In genomic region chr9:127723450-127723849, GRCh38 we compare ENCODE assay signal across 13 cellular contexts. TPM values are rescaled to one million over a fixed set of nuclear protein-coding genes. Genes with fewer than 3 reads are reported as not detected.
DNase-seq lines count a peak whose midpoint lies in the region; ATAC-seq and TF ChIP-seq lines count a peak whose summit lies in the region.
"Had no signal": no experiment of that assay in that cellular context is flagged by ENCODE, and none has a peak within 500 bp of the region (broad histone marks: within the 10 kb centered on the region; RNA-seq: fewer than 3 reads in every experiment).

No MANE protein-coding gene starts in this region.

- H3K27me3 ChIP-seq in thyroid gland (no peaks in the 10 kb centered on the region), endodermal cell (ENCODE audit: control insufficient read depth, insufficient read depth, low read length, poor library complexity, severe bottlenecking) (no peaks in the 10 kb centered on the region)
- H3K27me3 ChIP-seq: vagina had no signal

- TF ChIP-seq CTCF in thyroid gland (IDR thresholded peaks at IDR 0.05) = no peak
- TF ChIP-seq CTCF in endodermal cell (conservative IDR thresholded peaks at IDR 0.05) = no peak

- no peak overlapping the region for H3K27ac Mint-ChIP-seq in endodermal cell
- H3K27ac Mint-ChIP-seq: activated naive CD8-positive, alpha-beta T cell treated with anti-CD3 and anti-CD28 coated beads for 36 hours had no signal

- H3K9me3 Mint-ChIP-seq in endodermal cell = no peaks in the 10 kb centered on the region
- H3K9me3 Mint-ChIP-seq: activated naive CD8-positive, alpha-beta T cell treated with anti-CD3 and anti-CD28 coated beads for 36 hours had no signal

- H3K36me3 Mint-ChIP-seq in endodermal cell (ENCODE audit: low read depth) = no peaks in the 10 kb centered on the region
- H3K36me3 Mint-ChIP-seq: activated naive CD8-positive, alpha-beta T cell treated with anti-CD3 and anti-CD28 coated beads for 36 hours had no signal

- H3K4me1 Mint-ChIP-seq in endodermal cell = no peaks in the 10 kb centered on the region

- H3K9ac ChIP-seq in endodermal cell (ENCODE audit: extremely low read depth, low read length, poor library complexity, severe bottlenecking) = no peak overlapping the region

- H3K9me3 ChIP-seq in thyroid gland (no peaks in the 10 kb centered on the region), endodermal cell (ENCODE audit: control insufficient read depth, low read length) (no peaks in the 10 kb centered on the region)
- H3K9me3 ChIP-seq: sigmoid colon, vagina had no signal

- peaks cover 15 to 19% of the 10 kb centered on the region in 2 donors for H3K4me1 ChIP-seq in thyroid gland
- H3K4me1 ChIP-seq in endodermal cell (ENCODE audit: control insufficient read depth, insufficient read depth, low read length) = no peaks in the 10 kb centered on the region

- H3K4me3 ChIP-seq in thyroid gland (replicated peaks in 1 of 3) (no peak overlapping the region), endodermal cell (ENCODE audit: low read length) (no peak overlapping the region)
- H3K4me3 ChIP-seq: sigmoid colon, vagina had no signal

- WGBS in thyroid gland, 2 donors = 71% methylated on average over 4 to 5 of the region's 5 CpGs
- 91 to 93% methylated on average over 4 to 5 of the region's 5 CpGs for WGBS in endodermal cell (ENCODE audit: insufficient coverage in 1 of 2, insufficient read length in 1 of 2), 2 experiments

- H3K36me3 ChIP-seq in thyroid gland (no peaks in the 10 kb centered on the region), endodermal cell (ENCODE audit: control insufficient read depth, insufficient read depth, low read length) (no peaks in the 10 kb centered on the region)
- H3K36me3 ChIP-seq: sigmoid colon, vagina had no signal

- ATAC-seq in esophagus mucosa = peak; percentile 15
- no peak for ATAC-seq in HG02973 (IDR thresholded peaks at IDR 0.05; ENCODE audit: unreplicated experiment)

- TF ChIP-seq POLR2A in thyroid gland (IDR thresholded peaks at IDR 0.05) = no peak

- no peaks in the 10 kb centered on the region for H3K27me3 Mint-ChIP-seq in endodermal cell (ENCODE audit: insufficient read depth)
- H3K27me3 Mint-ChIP-seq: activated naive CD8-positive, alpha-beta T cell treated with anti-CD3 and anti-CD28 coated beads for 36 hours had no signal

- peak overlapping the region in 2 of 3 donors; percentile 59 to 65 for H3K27ac ChIP-seq in thyroid gland
- H3K27ac ChIP-seq in endodermal cell (ENCODE audit: low read depth, low read length) = no peak overlapping the region
- H3K27ac ChIP-seq: sigmoid colon had no signal

- intact Hi-C loops in thyroid gland (cut with DNase I) = no loop called here

- no peak overlapping the region for H3K4me3 Mint-ChIP-seq in endodermal cell
- H3K4me3 Mint-ChIP-seq: activated naive CD8-positive, alpha-beta T cell treated with anti-CD3 and anti-CD28 coated beads for 36 hours had no signal

- DNase-seq in GM04504 (ENCODE audit: low read depth) (peak; percentile 73), NCI-H774 (lab: John Stamatoyannopoulos, UW) (peak; percentile 46), thyroid gland (peak; percentile 70 to 72), endodermal cell (no peak)
- DNase-seq in activated CD4-positive, alpha-beta T cell treated with anti-CD3 and anti-CD28 coated beads, Interleukin-2, amount 50 U/mL, for 48 hours = no peak
- DNase-seq: activated naive CD8-positive, alpha-beta T cell treated with anti-CD3 and anti-CD28 coated beads for 36 hours; effector CD8-positive, alpha-beta T cell; NCI-H748 treated with DMSO at 0.1 percent for 48 hours; sigmoid colon had no signal

RNA-seq across cellular contexts. Expression of gene TTC16, which starts 7.6 kb away (rescaled TPM):
- not detected for total RNA-seq in esophagus mucosa
- total RNA-seq in thyroid gland = under 1 TPM in 3 of 4 donors, not detected in 1; 0.40 to 0.45 (median 0.44) TPM
- total RNA-seq in endodermal cell = not detected
- not detected for polyA plus RNA-seq in endodermal cell (2013, experiment 1 of 2)
- not detected for polyA plus RNA-seq in endodermal cell (2013, experiment 2 of 2)
- total RNA-seq: H1, sigmoid colon had no signal

RNA-seq across cellular contexts. Expression of gene PTRH1, which starts 8.0 kb away (rescaled TPM):
- total RNA-seq in esophagus mucosa (7.9 TPM), thyroid gland (10 to 100 TPM; 24.1 to 64.3 (median 43.4) TPM), endodermal cell (10 to 100 TPM; 15.2 to 18.7 TPM)
- polyA plus RNA-seq in endodermal cell (2013, experiment 1 of 2) = 8.2 TPM
- polyA plus RNA-seq in endodermal cell (2013, experiment 2 of 2) = 7.1 TPM

RNA-seq across cellular contexts. Expression of gene TOR2A, which starts 11.6 kb away (rescaled TPM):
- total RNA-seq in esophagus mucosa (9.5 TPM), thyroid gland (10 to 100 TPM in 3 of 4 donors, 1 to 10 TPM in 1; 8.9 to 23.1 (median 14.2) TPM), endodermal cell (10 to 100 TPM; 15.7 to 16.7 TPM)
- polyA plus RNA-seq in endodermal cell (2013, experiment 1 of 2) = 19.2 TPM
- polyA plus RNA-seq in endodermal cell (2013, experiment 2 of 2) = 15.7 TPM

RNA-seq across cellular contexts. Expression of gene CFAP157, which starts 16.7 kb away (rescaled TPM):
- total RNA-seq in esophagus mucosa (not detected), thyroid gland (1 to 10 TPM in 1 of 4 donors, under 1 TPM in 1, not detected in 2; 0.22 to 3.0 TPM), endodermal cell (under 1 TPM; 0.20 to 0.44 TPM)
- 0.14 TPM for polyA plus RNA-seq in endodermal cell (2013, experiment 1 of 2)
- polyA plus RNA-seq in endodermal cell (2013, experiment 2 of 2) = 0.21 TPM
- total RNA-seq: activated naive CD8-positive, alpha-beta T cell treated with anti-CD3 and anti-CD28 coated beads for 36 hours; H1; sigmoid colon; vagina had no signal
- polyA plus RNA-seq: H1 had no signal

RNA-seq across cellular contexts. Expression of gene SH2D3C, which starts 55.0 kb away (rescaled TPM):
- 1.9 TPM for total RNA-seq in esophagus mucosa
- total RNA-seq in thyroid gland = 10 to 100 TPM; 10.0 to 24.9 (median 18.2) TPM
- 1 to 10 TPM in 1 of 2 donors, under 1 TPM in 1; 0.77 to 1.4 TPM for total RNA-seq in endodermal cell
- 5.3 TPM for polyA plus RNA-seq in endodermal cell (2013, experiment 1 of 2)
- polyA plus RNA-seq in endodermal cell (2013, experiment 2 of 2) = 5.3 TPM

Comparison
In these comparisons a context has a peak if more than half of its experiments do, and no peak if none do; other contexts are left out.
1. DNase-seq: peak in GM04504 (single experiment), NCI-H774 (single experiment) and thyroid gland (2 of 2); none in endodermal cell (single experiment) and activated CD4-positive, alpha-beta T cell treated with anti-CD3 and anti-CD28 coated beads, Interleukin-2, amount 50 U/mL, for 48 hours (0 of 2).